ENCODE assay signal across 1 cellular context in the genomic region with DNA sequence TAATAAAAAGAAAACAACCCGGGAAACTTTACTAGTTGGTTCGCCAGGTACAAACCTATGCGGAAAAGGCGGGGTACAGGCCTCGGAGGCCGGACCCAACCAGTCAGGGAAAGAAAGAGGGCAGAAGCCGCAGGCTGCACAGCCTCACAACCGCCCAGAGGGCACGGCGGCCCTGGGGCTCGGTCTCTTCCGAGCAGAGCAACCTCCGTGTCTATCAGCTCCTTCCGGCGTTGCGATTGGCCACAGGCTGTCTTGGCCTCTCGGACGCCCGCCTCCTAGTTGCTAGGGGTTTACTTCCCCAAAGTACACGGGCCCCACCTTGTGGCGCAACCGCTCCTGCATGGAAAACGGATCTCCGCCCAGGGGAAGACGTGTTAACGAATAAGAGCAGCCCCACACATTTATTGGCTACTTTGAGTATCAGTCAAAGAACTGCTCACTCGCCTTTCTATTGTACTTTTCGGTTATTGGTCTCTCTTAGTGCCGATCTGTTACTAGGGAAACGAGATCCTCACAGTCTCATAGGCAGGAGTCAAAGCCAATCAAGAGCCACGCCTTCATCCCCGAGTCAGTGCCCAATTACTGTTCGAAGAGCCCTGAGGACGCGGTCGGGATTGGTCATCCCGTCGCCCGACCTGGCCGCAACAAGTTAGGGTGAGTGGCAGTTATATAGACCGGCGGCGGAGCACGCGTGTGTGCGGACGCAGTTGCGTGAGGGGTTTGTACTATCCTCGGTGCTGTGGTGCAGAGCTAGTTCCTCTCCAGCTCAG.
TF ChIP-seq lines count a peak whose summit lies in the region.

A gene (plus strand): TSS at position 696 of the 770 bp plus-strand sequence. CDS start 14,667 bp downstream, outside the sequence.

TF ChIP-seq in WTC11, 78 proteins besides CTCF, POLR2A, EP300 and RAD21 (continued from another document and continues in another):
- TF ChIP-seq, protein P1, sequence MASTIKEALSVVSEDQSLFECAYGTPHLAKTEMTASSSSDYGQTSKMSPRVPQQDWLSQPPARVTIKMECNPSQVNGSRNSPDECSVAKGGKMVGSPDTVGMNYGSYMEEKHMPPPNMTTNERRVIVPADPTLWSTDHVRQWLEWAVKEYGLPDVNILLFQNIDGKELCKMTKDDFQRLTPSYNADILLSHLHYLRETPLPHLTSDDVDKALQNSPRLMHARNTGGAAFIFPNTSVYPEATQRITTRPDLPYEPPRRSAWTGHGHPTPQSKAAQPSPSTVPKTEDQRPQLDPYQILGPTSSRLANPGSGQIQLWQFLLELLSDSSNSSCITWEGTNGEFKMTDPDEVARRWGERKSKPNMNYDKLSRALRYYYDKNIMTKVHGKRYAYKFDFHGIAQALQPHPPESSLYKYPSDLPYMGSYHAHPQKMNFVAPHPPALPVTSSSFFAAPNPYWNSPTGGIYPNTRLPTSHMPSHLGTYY (CRISPR knock-in tag; IDR thresholded peaks at IDR 0.05) = no peak
- TF ChIP-seq, protein P2, sequence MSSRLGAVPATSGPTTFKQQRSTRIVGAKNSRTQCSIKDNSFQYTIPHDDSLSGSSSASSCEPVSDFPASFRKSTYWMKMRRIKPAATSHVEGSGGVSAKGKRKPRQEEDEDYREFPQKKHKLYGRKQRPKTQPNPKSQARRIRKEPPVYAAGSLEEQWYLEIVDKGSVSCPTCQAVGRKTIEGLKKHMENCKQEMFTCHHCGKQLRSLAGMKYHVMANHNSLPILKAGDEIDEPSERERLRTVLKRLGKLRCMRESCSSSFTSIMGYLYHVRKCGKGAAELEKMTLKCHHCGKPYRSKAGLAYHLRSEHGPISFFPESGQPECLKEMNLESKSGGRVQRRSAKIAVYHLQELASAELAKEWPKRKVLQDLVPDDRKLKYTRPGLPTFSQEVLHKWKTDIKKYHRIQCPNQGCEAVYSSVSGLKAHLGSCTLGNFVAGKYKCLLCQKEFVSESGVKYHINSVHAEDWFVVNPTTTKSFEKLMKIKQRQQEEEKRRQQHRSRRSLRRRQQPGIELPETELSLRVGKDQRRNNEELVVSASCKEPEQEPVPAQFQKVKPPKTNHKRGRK (CRISPR knock-in tag; IDR thresholded peaks at IDR 0.05; ENCODE audit: borderline replicate concordance) = no peak
- no peak for TF ChIP-seq HMGA2 (CRISPR knock-in tag; IDR thresholded peaks at IDR 0.05)
- TF ChIP-seq ZNF671 (CRISPR knock-in tag; IDR thresholded peaks at IDR 0.05) = no peak
- no peak for TF ChIP-seq NR2C2 (CRISPR knock-in tag; IDR thresholded peaks at IDR 0.05)
- 0 out of 2 replicates have a peak, but pooled peaks have one; percentile 9 for TF ChIP-seq KAT7 (CRISPR knock-in tag; IDR thresholded peaks at IDR 0.05; ENCODE audit: borderline replicate concordance)
- TF ChIP-seq, protein P3, sequence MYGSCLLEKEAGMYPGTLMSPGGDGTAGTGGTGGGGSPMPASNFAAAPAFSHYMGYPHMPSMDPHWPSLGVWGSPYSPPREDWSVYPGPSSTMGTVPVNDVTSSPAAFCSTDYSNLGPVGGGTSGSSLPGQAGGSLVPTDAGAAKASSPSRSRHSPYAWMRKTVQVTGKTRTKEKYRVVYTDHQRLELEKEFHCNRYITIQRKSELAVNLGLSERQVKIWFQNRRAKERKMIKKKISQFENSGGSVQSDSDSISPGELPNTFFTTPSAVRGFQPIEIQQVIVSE (CRISPR knock-in tag; IDR thresholded peaks at IDR 0.05; ENCODE audit: borderline replicate concordance) = no peak
- TF ChIP-seq CREM (CRISPR knock-in tag; IDR thresholded peaks at IDR 0.05) = peak; percentile 45
- no peak for TF ChIP-seq ZNF263 (CRISPR knock-in tag; IDR thresholded peaks at IDR 0.05; ENCODE audit: low read depth)
- no peak for TF ChIP-seq GRHL2 (CRISPR knock-in tag; IDR thresholded peaks at IDR 0.05; ENCODE audit: insufficient replicate concordance, severe bottlenecking)
- TF ChIP-seq NFATC4 (CRISPR knock-in tag; IDR thresholded peaks at IDR 0.05) = no peak
- TF ChIP-seq ZNF138 (CRISPR knock-in tag; conservative IDR thresholded peaks at IDR 0.05) = no peak
- TF ChIP-seq, protein P4, sequence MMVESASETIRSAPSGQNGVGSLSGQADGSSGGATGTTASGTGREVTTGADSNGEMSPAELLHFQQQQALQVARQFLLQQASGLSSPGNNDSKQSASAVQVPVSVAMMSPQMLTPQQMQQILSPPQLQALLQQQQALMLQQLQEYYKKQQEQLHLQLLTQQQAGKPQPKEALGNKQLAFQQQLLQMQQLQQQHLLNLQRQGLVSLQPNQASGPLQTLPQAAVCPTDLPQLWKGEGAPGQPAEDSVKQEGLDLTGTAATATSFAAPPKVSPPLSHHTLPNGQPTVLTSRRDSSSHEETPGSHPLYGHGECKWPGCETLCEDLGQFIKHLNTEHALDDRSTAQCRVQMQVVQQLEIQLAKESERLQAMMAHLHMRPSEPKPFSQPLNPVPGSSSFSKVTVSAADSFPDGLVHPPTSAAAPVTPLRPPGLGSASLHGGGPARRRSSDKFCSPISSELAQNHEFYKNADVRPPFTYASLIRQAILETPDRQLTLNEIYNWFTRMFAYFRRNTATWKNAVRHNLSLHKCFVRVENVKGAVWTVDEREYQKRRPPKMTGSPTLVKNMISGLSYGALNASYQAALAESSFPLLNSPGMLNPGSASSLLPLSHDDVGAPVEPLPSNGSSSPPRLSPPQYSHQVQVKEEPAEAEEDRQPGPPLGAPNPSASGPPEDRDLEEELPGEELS (CRISPR knock-in tag; IDR thresholded peaks at IDR 0.05) = peak; percentile 62; the same call in 1 of the 2 replicates
- TF ChIP-seq ZNF396 (CRISPR knock-in tag; IDR thresholded peaks at IDR 0.05; ENCODE audit: borderline replicate concordance) = no peak
- no peak for TF ChIP-seq CREB1 (CRISPR knock-in tag; IDR thresholded peaks at IDR 0.05)
- no peak for TF ChIP-seq MXD4 (CRISPR knock-in tag; IDR thresholded peaks at IDR 0.05; ENCODE audit: borderline replicate concordance)
- no peak for TF ChIP-seq ZBTB21 (CRISPR knock-in tag; IDR thresholded peaks at IDR 0.05; ENCODE audit: borderline replicate concordance)
- TF ChIP-seq CBFB (CRISPR knock-in tag; IDR thresholded peaks at IDR 0.05; ENCODE audit: low read depth) = no peak
- TF ChIP-seq ZNF232 (CRISPR knock-in tag; IDR thresholded peaks at IDR 0.05) = no peak
- TF ChIP-seq, protein P5, sequence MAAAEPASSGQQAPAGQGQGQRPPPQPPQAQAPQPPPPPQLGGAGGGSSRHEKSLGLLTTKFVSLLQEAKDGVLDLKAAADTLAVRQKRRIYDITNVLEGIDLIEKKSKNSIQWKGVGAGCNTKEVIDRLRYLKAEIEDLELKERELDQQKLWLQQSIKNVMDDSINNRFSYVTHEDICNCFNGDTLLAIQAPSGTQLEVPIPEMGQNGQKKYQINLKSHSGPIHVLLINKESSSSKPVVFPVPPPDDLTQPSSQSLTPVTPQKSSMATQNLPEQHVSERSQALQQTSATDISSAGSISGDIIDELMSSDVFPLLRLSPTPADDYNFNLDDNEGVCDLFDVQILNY (CRISPR knock-in tag; IDR thresholded peaks at IDR 0.05) = no peak
- peak; percentile 91 for TF ChIP-seq SP1 (CRISPR knock-in tag; conservative IDR thresholded peaks at IDR 0.05)
- TF ChIP-seq ZNF121 (CRISPR knock-in tag; IDR thresholded peaks at IDR 0.05) = no peak
- TF ChIP-seq, protein P6, sequence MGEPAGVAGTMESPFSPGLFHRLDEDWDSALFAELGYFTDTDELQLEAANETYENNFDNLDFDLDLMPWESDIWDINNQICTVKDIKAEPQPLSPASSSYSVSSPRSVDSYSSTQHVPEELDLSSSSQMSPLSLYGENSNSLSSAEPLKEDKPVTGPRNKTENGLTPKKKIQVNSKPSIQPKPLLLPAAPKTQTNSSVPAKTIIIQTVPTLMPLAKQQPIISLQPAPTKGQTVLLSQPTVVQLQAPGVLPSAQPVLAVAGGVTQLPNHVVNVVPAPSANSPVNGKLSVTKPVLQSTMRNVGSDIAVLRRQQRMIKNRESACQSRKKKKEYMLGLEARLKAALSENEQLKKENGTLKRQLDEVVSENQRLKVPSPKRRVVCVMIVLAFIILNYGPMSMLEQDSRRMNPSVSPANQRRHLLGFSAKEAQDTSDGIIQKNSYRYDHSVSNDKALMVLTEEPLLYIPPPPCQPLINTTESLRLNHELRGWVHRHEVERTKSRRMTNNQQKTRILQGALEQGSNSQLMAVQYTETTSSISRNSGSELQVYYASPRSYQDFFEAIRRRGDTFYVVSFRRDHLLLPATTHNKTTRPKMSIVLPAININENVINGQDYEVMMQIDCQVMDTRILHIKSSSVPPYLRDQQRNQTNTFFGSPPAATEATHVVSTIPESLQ (CRISPR knock-in tag; IDR thresholded peaks at IDR 0.05) = no peak
- TF ChIP-seq, protein P7, sequence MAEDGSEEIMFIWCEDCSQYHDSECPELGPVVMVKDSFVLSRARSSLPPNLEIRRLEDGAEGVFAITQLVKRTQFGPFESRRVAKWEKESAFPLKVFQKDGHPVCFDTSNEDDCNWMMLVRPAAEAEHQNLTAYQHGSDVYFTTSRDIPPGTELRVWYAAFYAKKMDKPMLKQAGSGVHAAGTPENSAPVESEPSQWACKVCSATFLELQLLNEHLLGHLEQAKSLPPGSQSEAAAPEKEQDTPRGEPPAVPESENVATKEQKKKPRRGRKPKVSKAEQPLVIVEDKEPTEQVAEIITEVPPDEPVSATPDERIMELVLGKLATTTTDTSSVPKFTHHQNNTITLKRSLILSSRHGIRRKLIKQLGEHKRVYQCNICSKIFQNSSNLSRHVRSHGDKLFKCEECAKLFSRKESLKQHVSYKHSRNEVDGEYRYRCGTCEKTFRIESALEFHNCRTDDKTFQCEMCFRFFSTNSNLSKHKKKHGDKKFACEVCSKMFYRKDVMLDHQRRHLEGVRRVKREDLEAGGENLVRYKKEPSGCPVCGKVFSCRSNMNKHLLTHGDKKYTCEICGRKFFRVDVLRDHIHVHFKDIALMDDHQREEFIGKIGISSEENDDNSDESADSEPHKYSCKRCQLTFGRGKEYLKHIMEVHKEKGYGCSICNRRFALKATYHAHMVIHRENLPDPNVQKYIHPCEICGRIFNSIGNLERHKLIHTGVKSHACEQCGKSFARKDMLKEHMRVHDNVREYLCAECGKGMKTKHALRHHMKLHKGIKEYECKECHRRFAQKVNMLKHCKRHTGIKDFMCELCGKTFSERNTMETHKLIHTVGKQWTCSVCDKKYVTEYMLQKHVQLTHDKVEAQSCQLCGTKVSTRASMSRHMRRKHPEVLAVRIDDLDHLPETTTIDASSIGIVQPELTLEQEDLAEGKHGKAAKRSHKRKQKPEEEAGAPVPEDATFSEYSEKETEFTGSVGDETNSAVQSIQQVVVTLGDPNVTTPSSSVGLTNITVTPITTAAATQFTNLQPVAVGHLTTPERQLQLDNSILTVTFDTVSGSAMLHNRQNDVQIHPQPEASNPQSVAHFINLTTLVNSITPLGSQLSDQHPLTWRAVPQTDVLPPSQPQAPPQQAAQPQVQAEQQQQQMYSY (CRISPR knock-in tag; IDR thresholded peaks at IDR 0.05) = no peak
- TF ChIP-seq GTF2I (CRISPR knock-in tag; conservative IDR thresholded peaks at IDR 0.05) = no peak
- TF ChIP-seq TP53 (CRISPR knock-in tag; IDR thresholded peaks at IDR 0.05) = no peak
- no peak for TF ChIP-seq EMX1 (CRISPR knock-in tag; IDR thresholded peaks at IDR 0.05)
- TF ChIP-seq, protein P8, sequence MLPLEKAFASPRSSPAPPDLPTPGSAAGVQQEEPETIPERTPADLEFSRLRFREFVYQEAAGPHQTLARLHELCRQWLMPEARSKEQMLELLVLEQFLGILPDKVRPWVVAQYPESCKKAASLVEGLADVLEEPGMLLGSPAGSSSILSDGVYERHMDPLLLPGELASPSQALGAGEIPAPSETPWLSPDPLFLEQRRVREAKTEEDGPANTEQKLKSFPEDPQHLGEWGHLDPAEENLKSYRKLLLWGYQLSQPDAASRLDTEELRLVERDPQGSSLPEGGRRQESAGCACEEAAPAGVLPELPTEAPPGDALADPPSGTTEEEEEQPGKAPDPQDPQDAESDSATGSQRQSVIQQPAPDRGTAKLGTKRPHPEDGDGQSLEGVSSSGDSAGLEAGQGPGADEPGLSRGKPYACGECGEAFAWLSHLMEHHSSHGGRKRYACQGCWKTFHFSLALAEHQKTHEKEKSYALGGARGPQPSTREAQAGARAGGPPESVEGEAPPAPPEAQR (CRISPR knock-in tag; IDR thresholded peaks at IDR 0.05) = no peak
- peak; percentile 99 for TF ChIP-seq NFYB (CRISPR knock-in tag; conservative IDR thresholded peaks at IDR 0.05; ENCODE audit: low read depth)
- TF ChIP-seq ATF1 (CRISPR knock-in tag; IDR thresholded peaks at IDR 0.05) = no peak
- TF ChIP-seq ZNF219 (CRISPR knock-in tag; IDR thresholded peaks at IDR 0.05; ENCODE audit: borderline replicate concordance) = no peak
- TF ChIP-seq FOXK1 (CRISPR knock-in tag; IDR thresholded peaks at IDR 0.05) = peak; percentile 86; the same call in 1 of the 2 replicates
- TF ChIP-seq ELF4 (CRISPR knock-in tag; IDR thresholded peaks at IDR 0.05; ENCODE audit: low read depth) = no peak
- TF ChIP-seq ESRRA (CRISPR knock-in tag; IDR thresholded peaks at IDR 0.05; ENCODE audit: borderline replicate concordance) = no peak
- TF ChIP-seq MYBL2 (CRISPR knock-in tag; IDR thresholded peaks at IDR 0.05) = no peak; the same call in 1 of the 2 replicates
- no peak for TF ChIP-seq ETV6 (CRISPR knock-in tag; IDR thresholded peaks at IDR 0.05)
- TF ChIP-seq, protein P9, sequence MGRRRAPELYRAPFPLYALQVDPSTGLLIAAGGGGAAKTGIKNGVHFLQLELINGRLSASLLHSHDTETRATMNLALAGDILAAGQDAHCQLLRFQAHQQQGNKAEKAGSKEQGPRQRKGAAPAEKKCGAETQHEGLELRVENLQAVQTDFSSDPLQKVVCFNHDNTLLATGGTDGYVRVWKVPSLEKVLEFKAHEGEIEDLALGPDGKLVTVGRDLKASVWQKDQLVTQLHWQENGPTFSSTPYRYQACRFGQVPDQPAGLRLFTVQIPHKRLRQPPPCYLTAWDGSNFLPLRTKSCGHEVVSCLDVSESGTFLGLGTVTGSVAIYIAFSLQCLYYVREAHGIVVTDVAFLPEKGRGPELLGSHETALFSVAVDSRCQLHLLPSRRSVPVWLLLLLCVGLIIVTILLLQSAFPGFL (CRISPR knock-in tag; IDR thresholded peaks at IDR 0.05; ENCODE audit: borderline replicate concordance) = no peak
- TF ChIP-seq PRRX2 (CRISPR knock-in tag; IDR thresholded peaks at IDR 0.05) = no peak
- TF ChIP-seq, protein P10, sequence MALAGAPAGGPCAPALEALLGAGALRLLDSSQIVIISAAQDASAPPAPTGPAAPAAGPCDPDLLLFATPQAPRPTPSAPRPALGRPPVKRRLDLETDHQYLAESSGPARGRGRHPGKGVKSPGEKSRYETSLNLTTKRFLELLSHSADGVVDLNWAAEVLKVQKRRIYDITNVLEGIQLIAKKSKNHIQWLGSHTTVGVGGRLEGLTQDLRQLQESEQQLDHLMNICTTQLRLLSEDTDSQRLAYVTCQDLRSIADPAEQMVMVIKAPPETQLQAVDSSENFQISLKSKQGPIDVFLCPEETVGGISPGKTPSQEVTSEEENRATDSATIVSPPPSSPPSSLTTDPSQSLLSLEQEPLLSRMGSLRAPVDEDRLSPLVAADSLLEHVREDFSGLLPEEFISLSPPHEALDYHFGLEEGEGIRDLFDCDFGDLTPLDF (CRISPR knock-in tag; IDR thresholded peaks at IDR 0.05) = no peak
- TF ChIP-seq RELA (CRISPR knock-in tag; IDR thresholded peaks at IDR 0.05; ENCODE audit: borderline replicate concordance) = no peak
- no peak for TF ChIP-seq NFE2L1 (CRISPR knock-in tag; IDR thresholded peaks at IDR 0.05)
- TF ChIP-seq SMAD4 (CRISPR knock-in tag; IDR thresholded peaks at IDR 0.05) = no peak
- no peak for TF ChIP-seq ZNF423 (CRISPR knock-in tag; IDR thresholded peaks at IDR 0.05)
